Comparison of ENCODE assay signal across 8 cellular contexts in the genomic region with DNA sequence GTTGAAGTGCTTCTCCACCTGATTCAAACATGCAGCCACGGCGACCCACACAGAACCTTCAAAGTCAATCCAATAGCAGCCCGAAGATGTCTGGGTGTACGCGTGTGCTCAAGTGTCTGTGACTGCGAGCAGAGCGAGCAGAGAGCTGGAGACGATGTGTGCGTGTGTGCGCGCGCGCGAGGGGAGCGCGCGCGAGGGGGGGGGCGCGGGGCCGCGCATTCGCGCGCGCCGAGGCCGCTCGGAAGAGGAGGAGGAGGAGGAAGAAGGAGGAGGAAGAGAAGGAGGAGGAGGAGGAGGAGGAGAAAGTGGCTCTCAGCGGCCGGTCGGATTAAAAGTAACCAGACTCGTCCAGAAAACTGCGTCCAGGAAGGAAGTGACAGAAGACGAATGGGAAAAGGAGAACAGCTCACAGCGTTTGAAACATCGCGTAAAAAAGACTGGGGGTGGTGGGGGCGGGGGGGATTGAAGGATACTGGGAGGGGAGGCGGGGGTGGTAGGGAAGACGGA. TPM values are rescaled to one million over a fixed set of nuclear protein-coding genes. Genes with fewer than 3 reads are reported as not detected.
DNase-seq lines count a peak whose midpoint lies in the region; ATAC-seq and TF ChIP-seq lines count a peak whose summit lies in the region.

A gene (minus strand): TSS at position 126 of the 507 bp plus-strand sequence. CDS start 59,396 bp downstream, outside the sequence.

- H3K4me1 ChIP-seq in uterus: no peaks in the 10 kb centered on the region

- H3K27me3 ChIP-seq in uterus: no peaks in the 10 kb centered on the region

- TF ChIP-seq POLR2A in uterus (IDR thresholded peaks at IDR 0.05): peak; percentile 74 to 88

- peaks cover 21% of the 10 kb centered on the region for H3K4me1 Mint-ChIP-seq in activated CD4-positive, alpha-beta T cell treated with anti-CD3 and anti-CD28 coated beads for 36 hours
- peaks cover 22% of the 10 kb centered on the region for H3K4me1 Mint-ChIP-seq in activated CD8-positive, alpha-beta T cell treated with anti-CD3 and anti-CD28 coated beads, Interleukin-2, amount 10 ng/mL, durations not matched to agents 7 days and 5 days (ENCODE audit: low read depth)
- H3K4me1 Mint-ChIP-seq in naive B cell: peaks cover 21 to 38% (median 31%) of the 10 kb centered on the region in 3 donors

- no peaks in the 10 kb centered on the region for H3K9me3 ChIP-seq in uterus

- no peak for TF ChIP-seq CTCF in uterus (IDR thresholded peaks at IDR 0.05)

- peak within 1 kb of the TSS; percentile 75 for H3K4me3 Mint-ChIP-seq in activated CD4-positive, alpha-beta T cell treated with anti-CD3 and anti-CD28 coated beads for 36 hours
- H3K4me3 Mint-ChIP-seq in activated CD8-positive, alpha-beta T cell treated with anti-CD3 and anti-CD28 coated beads, Interleukin-2, amount 10 ng/mL, durations not matched to agents 7 days and 5 days: peak within 1 kb of the TSS; percentile 76
- peak within 1 kb of the TSS; percentile 84 to 100 (median 99) for H3K4me3 Mint-ChIP-seq in naive B cell

- H3K36me3 Mint-ChIP-seq in activated CD4-positive, alpha-beta T cell treated with anti-CD3 and anti-CD28 coated beads for 36 hours (ENCODE audit: low read depth): no peaks in the 10 kb centered on the region
- H3K36me3 Mint-ChIP-seq in activated CD8-positive, alpha-beta T cell treated with anti-CD3 and anti-CD28 coated beads, Interleukin-2, amount 10 ng/mL, durations not matched to agents 7 days and 5 days (ENCODE audit: low read depth): no peaks in the 10 kb centered on the region
- H3K36me3 Mint-ChIP-seq in naive B cell: peaks cover 9 to 18% of the 10 kb centered on the region in 2 donors

- H3K27ac ChIP-seq in uterus: peak within 1 kb of the TSS; percentile 93 to 97

- peaks cover 46% of the 10 kb centered on the region for H3K27me3 Mint-ChIP-seq in activated CD4-positive, alpha-beta T cell treated with anti-CD3 and anti-CD28 coated beads for 36 hours
- H3K27me3 Mint-ChIP-seq in activated CD8-positive, alpha-beta T cell treated with anti-CD3 and anti-CD28 coated beads, Interleukin-2, amount 10 ng/mL, durations not matched to agents 7 days and 5 days (ENCODE audit: low read depth): peaks cover 54% of the 10 kb centered on the region
- H3K27me3 Mint-ChIP-seq in naive B cell: no peaks in the 10 kb centered on the region

- H3K9me3 Mint-ChIP-seq in activated CD4-positive, alpha-beta T cell treated with anti-CD3 and anti-CD28 coated beads for 36 hours (ENCODE audit: low read depth): no peaks in the 10 kb centered on the region
- no peaks in the 10 kb centered on the region for H3K9me3 Mint-ChIP-seq in activated CD8-positive, alpha-beta T cell treated with anti-CD3 and anti-CD28 coated beads, Interleukin-2, amount 10 ng/mL, durations not matched to agents 7 days and 5 days (ENCODE audit: insufficient read depth)
- no peaks in the 10 kb centered on the region for H3K9me3 Mint-ChIP-seq in naive B cell

- intact Hi-C loops in activated CD4-positive, alpha-beta T cell treated with anti-CD3 and anti-CD28 coated beads for 36 hours (cut with DNase I, micrococcal nuclease): loop anchor here (5.0 to 10.0 kb wide), 4 partner anchors 148 to 198 kb away; no protein-coding TSS in a partner anchor
- intact Hi-C loops in uterus (cut with DNase I; ENCODE audit: low total_unique reads): no loop called here

- H3K27ac Mint-ChIP-seq in activated CD4-positive, alpha-beta T cell treated with anti-CD3 and anti-CD28 coated beads for 36 hours: no peak within 1 kb of the TSS
- H3K27ac Mint-ChIP-seq in activated CD8-positive, alpha-beta T cell treated with anti-CD3 and anti-CD28 coated beads, Interleukin-2, amount 10 ng/mL, durations not matched to agents 7 days and 5 days: no peak within 1 kb of the TSS
- H3K27ac Mint-ChIP-seq in naive B cell: peak within 1 kb of the TSS; percentile 88 to 99 (median 98)

- POLR2A ChIA-PET in activated CD4-positive, alpha-beta T cell treated with anti-CD3 and anti-CD28 coated beads for 36 hours (lab: Charles Lee): interaction anchor here (0.6 kb wide), 1 partner anchor 263 kb away, joined by 4 read pairs; no protein-coding TSS in a partner anchor
- POLR2A ChIA-PET in activated CD8-positive, alpha-beta T cell treated with anti-CD3 and anti-CD28 coated beads, Interleukin-2, amount 10 ng/mL, durations not matched to agents 7 days and 5 days (lab: Charles Lee): interaction anchor here (0.6 kb wide), 1 partner anchor 42 kb away, joined by 4 read pairs; no protein-coding TSS in a partner anchor

- no peaks in the 10 kb centered on the region for H3K36me3 ChIP-seq in uterus

- peak within 1 kb of the TSS; percentile 52 to 72 for H3K4me3 ChIP-seq in uterus

- ATAC-seq in activated CD4-positive, alpha-beta T cell treated with anti-CD3 and anti-CD28 coated beads for 36 hours: peak; percentile 65
- ATAC-seq in HG02623 (IDR thresholded peaks at IDR 0.05; ENCODE audit: unreplicated experiment): peak; percentile 34
- ATAC-seq in activated CD8-positive, alpha-beta T cell treated with anti-CD3 and anti-CD28 coated beads, Interleukin-2, amount 10 ng/mL, durations not matched to agents 7 days and 5 days: peak; percentile 68
- peak; percentile 67 to 70 for ATAC-seq in naive B cell (ENCODE audit: low read depth in 2 of 2)

- CTCF ChIA-PET in activated CD4-positive, alpha-beta T cell treated with anti-CD3 and anti-CD28 coated beads for 36 hours (lab: Charles Lee): interaction anchor here (0.9 kb wide), 1 partner anchor 10 kb away, joined by 3 read pairs; no protein-coding TSS in a partner anchor
- CTCF ChIA-PET in activated CD8-positive, alpha-beta T cell treated with anti-CD3 and anti-CD28 coated beads, Interleukin-2, amount 10 ng/mL, durations not matched to agents 7 days and 5 days (lab: Charles Lee): interaction anchor here (1.6 kb wide), 1 partner anchor 154 kb away, joined by 3 read pairs; no protein-coding TSS in a partner anchor

- peak; percentile 32 for DNase-seq in activated CD4-positive, alpha-beta T cell treated with anti-CD3 and anti-CD28 coated beads for 36 hours
- DNase-seq in activated CD4-positive, alpha-beta T cell treated with anti-CD3 and anti-CD28 coated beads for 4 hours: no peak
- DNase-seq in NCI-H345 (lab: John Stamatoyannopoulos, UW): peak; percentile 75
- DNase-seq in activated CD8-positive, alpha-beta T cell treated with anti-CD3 and anti-CD28 coated beads, Interleukin-2, amount 10 ng/mL, durations not matched to agents 7 days and 5 days: peak; percentile 32
- DNase-seq in fibroblast of the conjunctiva (ENCODE audit: low read depth): peak; percentile 76
- DNase-seq in naive B cell: peak; percentile 59
- peak; percentile 80 to 87 for DNase-seq in uterus

RNA-seq across cellular contexts. Expression of the gene that starts here (rescaled TPM):
- total RNA-seq in activated CD4-positive, alpha-beta T cell treated with anti-CD3 and anti-CD28 coated beads for 36 hours: under 1 TPM; 0.07 to 0.12 TPM
- under 1 TPM; 0.13 to 0.53 TPM for total RNA-seq in activated CD8-positive, alpha-beta T cell treated with anti-CD3 and anti-CD28 coated beads, Interleukin-2, amount 10 ng/mL, durations not matched to agents 7 days and 5 days
- 100 to 1,000 TPM; 402 to 547 (median 433) TPM for polyA plus RNA-seq in naive B cell (ENCODE audit: low read depth in 6 of 6)
- 100 to 1,000 TPM in 1 of 4 donors, 10 to 100 TPM in 3; 30.3 to 134 (median 70.3) TPM for total RNA-seq in uterus

Comparison
In these comparisons a context has a peak if more than half of its experiments do, and no peak if none do; other contexts are left out.
1. RNA of the gene that starts here (total RNA-seq): 30.3 to 134 TPM in uterus; 0.13 to 0.53 TPM in activated CD8-positive, alpha-beta T cell treated with anti-CD3 and anti-CD28 coated beads, Interleukin-2, amount 10 ng/mL, durations not matched to agents 7 days and 5 days and 0.07 to 0.12 TPM in activated CD4-positive, alpha-beta T cell treated with anti-CD3 and anti-CD28 coated beads for 36 hours; every median in the first group is over 10 times any median in the second.
2. Peak in DNase-seq and ATAC-seq in activated CD4-positive, alpha-beta T cell treated with anti-CD3 and anti-CD28 coated beads for 36 hours; RNA of the gene not detected or under 1 TPM.
3. Peak in DNase-seq and ATAC-seq in activated CD8-positive, alpha-beta T cell treated with anti-CD3 and anti-CD28 coated beads, Interleukin-2, amount 10 ng/mL, durations not matched to agents 7 days and 5 days; RNA of the gene not detected or under 1 TPM.
4. DNase-seq: peak in NCI-H345 (single experiment), fibroblast of the conjunctiva (single experiment), naive B cell (single experiment) and uterus (2 of 2); none in activated CD4-positive, alpha-beta T cell treated with anti-CD3 and anti-CD28 coated beads for 4 hours (0 of 2).
5. H3K27ac Mint-ChIP-seq: peak in naive B cell (6 of 6); none in activated CD4-positive, alpha-beta T cell treated with anti-CD3 and anti-CD28 coated beads for 36 hours (single experiment) and activated CD8-positive, alpha-beta T cell treated with anti-CD3 and anti-CD28 coated beads, Interleukin-2, amount 10 ng/mL, durations not matched to agents 7 days and 5 days (single experiment).
6. Peak in every context shown above with its lines, with median percentiles within 50 percentile points of each other: ATAC-seq and H3K4me3 Mint-ChIP-seq.